13 cellular contexts compared by ENCODE assay signal in genomic region chr3:149934524-149934923, GRCh38. TPM values are rescaled to one million over a fixed set of nuclear protein-coding genes. Genes with fewer than 3 reads are reported as not detected.
A peak's percentile ranks its signal among the peaks of the same experiment; 100 is the strongest.
DNase-seq lines count a peak whose midpoint lies in the region; TF ChIP-seq lines count a peak whose summit lies in the region.
"Had no signal": no experiment of that assay in that cellular context is flagged by ENCODE, and none has a peak within 500 bp of the region (broad histone marks: within the 10 kb centered on the region; RNA-seq: fewer than 3 reads in every experiment).

No MANE protein-coding gene starts in this region.

- H3K36me3 Mint-ChIP-seq in endodermal cell (ENCODE audit: low read depth) = peaks cover 27% of the 10 kb centered on the region

- DNase-seq in AG04450 (ENCODE audit: low read depth, low spot score) (peak; percentile 47), LHCN-M2 (ENCODE audit: low read depth) (peak; percentile 36), dedifferentiated amniotic fluid mesenchymal stem cell (ENCODE audit: extremely low spot score) (peak; percentile 75), lower leg skin (ENCODE audit: low spot score in 2 of 2) (peak; percentile 46 to 87), MG63 (no peak), D341Med (ENCODE audit: low spot score) (no peak), endodermal cell (no peak), vagina (ENCODE audit: extremely low spot score in 2 of 2) (no peak)
- DNase-seq: activated CD4-positive, alpha-beta T cell treated with anti-CD3 and anti-CD28 coated beads for 4 hours; BE2C; dermis blood vessel endothelial cell; hippocampal formation; NCI-H1105 treated with DMSO at 0.1 percent for 48 hours had no signal

- no peak overlapping the region for H3K27ac Mint-ChIP-seq in endodermal cell

- peaks cover 28% of the 10 kb centered on the region for H3K9me3 Mint-ChIP-seq in endodermal cell

- CTCF ChIA-PET in AG04450 (lab: Charles Lee) = interaction anchor here (1.0 to 4.0 kb wide), 5 partner anchors 33 to 289 kb away, joined by 3 to 38 read pairs (median 3); no protein-coding TSS in a partner anchor

- H3K4me1 Mint-ChIP-seq in endodermal cell = no peaks in the 10 kb centered on the region

- H3K4me3 ChIP-seq in AG04450 (ENCODE audit: low read depth, low read length) = no peak overlapping the region
- H3K4me3 ChIP-seq in lower leg skin (ENCODE audit: low read depth, poor library complexity, severe bottlenecking) = no peak overlapping the region
- H3K4me3 ChIP-seq in MG63 = no peak overlapping the region
- no peak overlapping the region for H3K4me3 ChIP-seq in endodermal cell (ENCODE audit: low read length)
- no peak overlapping the region for H3K4me3 ChIP-seq in vagina

- peaks cover 4% of the 10 kb centered on the region; the same call in 1 of the 2 replicates for H3K9me3 ChIP-seq in AG04450 (ENCODE audit: control insufficient read depth, insufficient read depth, low read length)
- peaks cover 16% of the 10 kb centered on the region for H3K9me3 ChIP-seq in MG63
- H3K9me3 ChIP-seq in endodermal cell (ENCODE audit: control insufficient read depth, low read length) = peaks cover 42% of the 10 kb centered on the region
- no peaks in the 10 kb centered on the region for H3K9me3 ChIP-seq in vagina
- H3K9me3 ChIP-seq: BE2C had no signal

- H3K36me3 ChIP-seq in MG63 (peaks cover 25% of the 10 kb centered on the region), endodermal cell (ENCODE audit: control insufficient read depth, insufficient read depth, low read length) (no peaks in the 10 kb centered on the region), vagina (peaks cover 0 to 3% of the 10 kb centered on the region in 2 donors)
- H3K36me3 ChIP-seq: BE2C had no signal

- H3K27me3 ChIP-seq in AG04450 (ENCODE audit: control insufficient read depth, insufficient read depth, low read length) (no peaks in the 10 kb centered on the region), MG63 (no peaks in the 10 kb centered on the region), endodermal cell (ENCODE audit: control insufficient read depth, insufficient read depth, low read length, poor library complexity, severe bottlenecking) (no peaks in the 10 kb centered on the region), vagina (no peaks in the 10 kb centered on the region)
- H3K27me3 ChIP-seq: BE2C had no signal

- H3K4me1 ChIP-seq in endodermal cell (ENCODE audit: control insufficient read depth, insufficient read depth, low read length) = no peaks in the 10 kb centered on the region
- H3K4me1 ChIP-seq in vagina = no peaks in the 10 kb centered on the region
- H3K4me1 ChIP-seq: BE2C had no signal

- no peak overlapping the region for H3K9ac ChIP-seq in endodermal cell (ENCODE audit: extremely low read depth, low read length, poor library complexity, severe bottlenecking)

- intact Hi-C loops in lower leg skin (cut with DNase I; ENCODE audit: low total_unique reads) = no loop called here
- intact Hi-C loops in vagina (cut with DNase I) = no loop called here

- no peaks in the 10 kb centered on the region for H3K27me3 Mint-ChIP-seq in endodermal cell (ENCODE audit: insufficient read depth)

- TF ChIP-seq POLR2A in lower leg skin (IDR thresholded peaks at IDR 0.05) (no peak), vagina (IDR thresholded peaks at IDR 0.05) (no peak)

- POLR2A ChIA-PET in AG04450 (lab: Yijun Ruan, JAX) = no interaction called here

- no peak overlapping the region for H3K4me3 Mint-ChIP-seq in endodermal cell

- TF ChIP-seq CTCF in AG04450 (IDR thresholded peaks at IDR 0.05; ENCODE audit: low read depth, low read length) (no peak), lower leg skin (IDR thresholded peaks at IDR 0.05) (no peak), endodermal cell (conservative IDR thresholded peaks at IDR 0.05) (no peak), vagina (IDR thresholded peaks at IDR 0.05) (no peak)

- H3K27ac ChIP-seq in AG04450 (ENCODE audit: low read depth, low read length) (no peak overlapping the region), endodermal cell (ENCODE audit: low read depth, low read length) (no peak overlapping the region), vagina (no peak overlapping the region)

RNA-seq across cellular contexts. Expression of gene PFN2, which starts 36.2 kb away (rescaled TPM):
- polyA plus RNA-seq in AG04450 (2011; rRNA removed) = 467 and 659 TPM in 2 replicates
- polyA minus RNA-seq in AG04450 (2011; rRNA and poly(A)+ RNA removed) = 170 and 281 TPM in 2 replicates
- total RNA-seq in LHCN-M2 (2014; rRNA removed) (163 and 227 TPM in 2 replicates), lower leg skin (10 to 100 TPM in 2 of 4 donors, 1 to 10 TPM in 2; 7.1 to 15.9 (median 12.6) TPM), endodermal cell (100 to 1,000 TPM; 144 to 157 TPM), vagina (49.4 TPM)
- polyA plus RNA-seq in LHCN-M2 (2012) = 185 TPM
- total RNA-seq in MG63 (2014; rRNA removed; shearing (Covaris generic); ENCODE audit: low replicate concordance) = 493 and 609 TPM in 2 replicates
- polyA plus RNA-seq in endodermal cell (2013, experiment 1 of 2) = 456 TPM
- polyA plus RNA-seq in endodermal cell (2013, experiment 2 of 2) = 425 TPM

Comparison
In these comparisons a context has a peak if more than half of its experiments do, and no peak if none do; other contexts are left out.
1. DNase-seq: peak in AG04450 (single experiment), LHCN-M2 (single experiment), dedifferentiated amniotic fluid mesenchymal stem cell (single experiment) and lower leg skin (2 of 2); none in MG63 (single experiment), D341Med (single experiment), endodermal cell (single experiment) and vagina (0 of 2).